ENCODE assay signal across 20 cellular contexts in the genomic region with DNA sequence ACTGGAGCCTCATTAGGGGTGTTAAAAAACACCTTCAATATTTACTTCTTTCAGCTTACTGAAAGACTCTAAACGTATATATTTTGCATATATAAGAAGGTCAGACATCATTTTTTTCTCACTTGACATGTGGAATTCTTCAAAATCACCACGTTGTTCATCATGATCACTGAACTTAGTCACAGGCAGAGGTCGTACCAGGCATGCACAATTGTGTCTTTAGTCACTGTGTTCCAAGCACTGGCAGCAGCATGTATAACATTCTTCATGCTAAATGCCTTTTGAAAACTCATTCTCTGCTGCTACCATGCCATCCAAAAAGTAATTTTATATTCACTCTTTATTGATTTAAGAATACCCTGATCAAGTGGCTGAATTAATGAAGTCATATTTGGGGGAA.
DNase-seq lines count a peak whose midpoint lies in the region; ATAC-seq and TF ChIP-seq lines count a peak whose summit lies in the region.
"Had no signal": no experiment of that assay in that cellular context is flagged by ENCODE, and none has a peak within 500 bp of the region (broad histone marks: within the 10 kb centered on the region; RNA-seq: fewer than 3 reads in every experiment).

No MANE protein-coding gene starts in this region.

- CTCF ChIA-PET in AG04449 (lab: Yijun Ruan, JAX), result interaction anchor here (0.9 to 1.7 kb wide), 2 partner anchors 169 to 175 kb away, joined by 3 to 10 read pairs; no protein-coding TSS in a partner anchor

- intact Hi-C loops in sciatic nerve (cut with DNase I), result no loop called here

- no peak for ATAC-seq in sciatic nerve
- ATAC-seq: activated T-cell treated with anti-CD3 and anti-CD28 coated beads, Interleukin-2, amount 50 U/mL, for 72 hours; K562; lower lobe of right lung had no signal

- no peaks in the 10 kb centered on the region for H3K27me3 ChIP-seq in adipocyte (replicated peaks; ENCODE audit: control insufficient read depth, insufficient read depth, low read length)
- H3K27me3 ChIP-seq: right atrium auricular region, SJCRH30 had no signal

- no peak for TF ChIP-seq CTCF in AG04449 (IDR thresholded peaks at IDR 0.05; ENCODE audit: insufficient read depth, low read length, missing control alignments)
- no peak for TF ChIP-seq CTCF in fibroblast of pulmonary artery (IDR thresholded peaks at IDR 0.05; ENCODE audit: low read length, missing control alignments)

- no peaks in the 10 kb centered on the region for H3K36me3 ChIP-seq in adipocyte (ENCODE audit: control insufficient read depth, insufficient read depth, low read length, severe bottlenecking)
- H3K36me3 ChIP-seq: lower lobe of right lung, right atrium auricular region, SJCRH30, thoracic aorta had no signal

- DNase-seq in AG04449 (ENCODE audit: low read depth, low spot score), result peak; percentile 7
- DNase-seq in HCEC 1CT, result peak; percentile 23
- peak; percentile 52 for DNase-seq in adipocyte (ENCODE audit: low read depth)
- DNase-seq in fibroblast of pulmonary artery (ENCODE audit: low read depth), result peak; percentile 20
- no peak for DNase-seq in AML-193 (lab: John Stamatoyannopoulos, UW)
- no peak for DNase-seq in activated gamma-delta T cell (lab: John Stamatoyannopoulos, UW)
- no peak for DNase-seq in NK-92 treated with Interleukin-12 subunit alpha and Interleukin-12 subunit beta, amount 100 ng/mL, for 24 hours (lab: John Stamatoyannopoulos, UW)
- DNase-seq in sciatic nerve (ENCODE audit: low spot score), result no peak
- DNase-seq: activated CD4-positive, alpha-beta T cell treated with anti-CD3 and anti-CD28 coated beads, Interleukin-2, amount 50 U/mL, for 48 hours; activated T-cell treated with anti-CD3 and anti-CD28 coated beads, Interleukin-2, amount 50 U/mL, for 72 hours; COR-L47; dermis blood vessel endothelial cell; GF-D8; lower lobe of right lung; SJCRH30; stimulated activated CD4-positive, alpha-beta T cell treated with anti-CD3 and anti-CD28 coated beads, Interleukin-2, amount 100 ng/mL, for 48 hours; stimulated activated CD8-positive, alpha-beta memory T cell treated with anti-CD3 and anti-CD28 coated beads, Interleukin-4, amount 100 ng/mL, for 48 hours had no signal

- H3K4me1 ChIP-seq in adipocyte (ENCODE audit: control insufficient read depth, insufficient read depth, low read length), result no peaks in the 10 kb centered on the region
- H3K4me1 ChIP-seq: lower lobe of right lung, right atrium auricular region, SJCRH30 had no signal

- no peak overlapping the region for H3K9ac ChIP-seq in adipocyte (ENCODE audit: low read length)

- POLR2A ChIA-PET in AG04449 (lab: Yijun Ruan, JAX), result no interaction called here

- H3K9me3 ChIP-seq in adipocyte (ENCODE audit: control insufficient read depth, low read length), result no peaks in the 10 kb centered on the region
- H3K9me3 ChIP-seq: lower lobe of right lung, right atrium auricular region, SJCRH30, thoracic aorta had no signal

- H3K4me3 ChIP-seq in AG04449 (ENCODE audit: low read depth, low read length) (no peak overlapping the region), adipocyte (ENCODE audit: low read length) (no peak overlapping the region), fibroblast of pulmonary artery (replicated peaks; ENCODE audit: low read depth, low read length) (no peak overlapping the region)
- H3K4me3 ChIP-seq: K562, lower lobe of right lung, right atrium auricular region, SJCRH30, thoracic aorta had no signal

Comparison
In these comparisons a context has a peak if more than half of its experiments do, and no peak if none do; other contexts are left out.
1. DNase-seq: peak in AG04449 (single experiment), HCEC 1CT (single experiment), adipocyte (single experiment) and fibroblast of pulmonary artery (single experiment); none in AML-193 (0 of 2), activated gamma-delta T cell (single experiment), NK-92 treated with Interleukin-12 subunit alpha and Interleukin-12 subunit beta, amount 100 ng/mL, for 24 hours (single experiment) and sciatic nerve (single experiment).